23 cellular contexts compared by ENCODE assay signal in the genomic region with DNA sequence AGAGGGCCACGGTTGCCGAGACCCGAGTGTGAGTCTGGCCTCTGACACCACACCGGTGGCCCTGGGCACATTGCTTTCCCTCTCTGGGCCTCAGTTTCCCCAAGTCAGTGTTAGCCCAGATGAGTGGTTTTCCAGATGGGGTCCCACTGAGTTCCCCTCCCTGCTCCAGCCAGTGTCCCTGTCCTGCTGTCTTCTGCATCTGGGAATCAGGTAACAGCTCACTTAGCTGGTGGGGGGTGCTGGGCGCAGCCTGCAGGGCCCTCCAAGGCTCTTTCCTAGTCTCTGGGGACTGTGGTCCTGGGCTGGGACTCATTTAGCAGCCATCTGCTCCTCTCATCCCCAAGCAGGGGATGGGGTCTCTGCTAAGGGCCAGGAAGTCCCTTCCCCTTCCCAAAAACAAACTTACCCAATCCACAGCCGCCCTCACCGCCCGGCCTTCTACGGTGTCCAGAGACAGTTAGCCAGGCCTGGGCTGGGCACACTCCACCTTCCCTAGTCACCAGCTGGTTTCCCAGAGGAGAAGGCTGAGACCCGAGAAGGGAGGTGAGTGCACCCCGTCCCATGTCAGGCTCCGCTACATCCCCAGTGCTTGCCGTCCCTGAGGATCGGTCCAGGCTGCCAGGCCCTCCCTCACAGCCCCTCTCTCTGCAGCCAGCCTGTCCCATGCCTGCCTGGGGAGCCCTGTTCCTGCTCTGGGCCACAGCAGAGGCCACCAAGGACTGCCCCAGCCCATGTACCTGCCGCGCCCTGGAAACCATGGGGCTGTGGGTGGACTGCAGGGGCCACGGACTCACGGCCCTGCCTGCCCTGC. TPM values are rescaled to one million over a fixed set of nuclear protein-coding genes. Genes with fewer than 3 reads are reported as not detected.
DNase-seq lines count a peak whose midpoint lies in the region; ATAC-seq and TF ChIP-seq lines count a peak whose summit lies in the region.
"Had no signal": no experiment of that assay in that cellular context is flagged by ENCODE, and none has a peak within 500 bp of the region (broad histone marks: within the 10 kb centered on the region; RNA-seq: fewer than 3 reads in every experiment).

No MANE protein-coding gene starts in this region.

- H3K4me2 ChIP-seq in trophoblast cell (ENCODE audit: low read length) = no peak overlapping the region

- H3K27ac ChIP-seq in lower lobe of right lung (no peak overlapping the region), gastroesophageal sphincter (no peak overlapping the region), trophoblast cell (ENCODE audit: low read depth, low read length) (no peak overlapping the region)

- no peak overlapping the region for H2AK5ac ChIP-seq in trophoblast cell (ENCODE audit: low read length)

- no peak overlapping the region for H3K4ac ChIP-seq in trophoblast cell (ENCODE audit: low read depth, low read length)

- no peak overlapping the region for H3K23ac ChIP-seq in trophoblast cell (ENCODE audit: low read length)

- H3K79me1 ChIP-seq in trophoblast cell (ENCODE audit: low read length) = no peaks in the 10 kb centered on the region

- no peak overlapping the region for H3K4me3 ChIP-seq in lower lobe of right lung
- no peak overlapping the region for H3K4me3 ChIP-seq in gastroesophageal sphincter
- H3K4me3 ChIP-seq in trophoblast cell (ENCODE audit: low read depth, low read length) = no peak overlapping the region
- H3K4me3 ChIP-seq: K562, MG63 had no signal

- no peak overlapping the region for H4K12ac ChIP-seq in trophoblast cell (ENCODE audit: low read depth, low read length)

- no peak overlapping the region for H3K18ac ChIP-seq in trophoblast cell (ENCODE audit: low read length)

- no peak for ATAC-seq in lower lobe of right lung
- no peak for ATAC-seq in gastroesophageal sphincter
- no peak for ATAC-seq in HG03175 (IDR thresholded peaks at IDR 0.05; ENCODE audit: unreplicated experiment)

- H2BK12ac ChIP-seq in trophoblast cell (ENCODE audit: low read length) = no peak overlapping the region

- H4K8ac ChIP-seq in trophoblast cell (ENCODE audit: low read depth, low read length) = no peak overlapping the region

- intact Hi-C loops in lower lobe of right lung (cut with DNase I) = no loop called here

- DNase-seq in NCI-H82 (lab: John Stamatoyannopoulos, UW) (peak; percentile 17), NCI-H82 treated with DMSO at 0.1 percent for 48 hours (lab: John Stamatoyannopoulos, UW; ENCODE audit: unreplicated experiment) (no peak), NCI-H2171 (lab: John Stamatoyannopoulos, UW) (peak; percentile 58), lower lobe of right lung (peak; percentile 34), UCSD-AML1 (lab: John Stamatoyannopoulos, UW; ENCODE audit: unreplicated experiment) (no peak), trophoblast cell (no peak)
- DNase-seq: 8988T, AML-193, DMS79 treated with DMSO at 0.1 percent for 48 hours, HCEC 1CT, MG63, NCI-H1417, NCI-H1694 treated with DMSO at 0.1 percent for 48 hours, NCI-H2081 treated with DMSO at 0.1 percent for 48 hours, NCI-H345, NCI-H774, OCI-M1, SHP77 had no signal

- no peak for TF ChIP-seq POLR2A in gastroesophageal sphincter (IDR thresholded peaks at IDR 0.05)

- no peak for TF ChIP-seq EP300 in gastroesophageal sphincter (IDR thresholded peaks at IDR 0.05)

- H3K27me3 ChIP-seq in lower lobe of right lung (ENCODE audit: low read depth) = no peaks in the 10 kb centered on the region
- no peaks in the 10 kb centered on the region for H3K27me3 ChIP-seq in gastroesophageal sphincter
- no peaks in the 10 kb centered on the region for H3K27me3 ChIP-seq in trophoblast cell (ENCODE audit: insufficient read depth, low read length)
- H3K27me3 ChIP-seq: MG63 had no signal

- no peak overlapping the region for H2BK120ac ChIP-seq in trophoblast cell (ENCODE audit: insufficient read depth, low read length, poor library complexity)

- no peaks in the 10 kb centered on the region for H3K36me3 ChIP-seq in lower lobe of right lung
- no peaks in the 10 kb centered on the region for H3K36me3 ChIP-seq in gastroesophageal sphincter
- H3K36me3 ChIP-seq in trophoblast cell (ENCODE audit: control insufficient read depth in 1 of 2, insufficient read depth in 2 of 2, low read length in 2 of 2) = no peaks in the 10 kb centered on the region
- H3K36me3 ChIP-seq: MG63 had no signal

- no peak overlapping the region for H4K91ac ChIP-seq in trophoblast cell (ENCODE audit: low read depth, low read length)

- H3K9me3 ChIP-seq in lower lobe of right lung = no peaks in the 10 kb centered on the region
- no peaks in the 10 kb centered on the region for H3K9me3 ChIP-seq in gastroesophageal sphincter
- H3K9me3 ChIP-seq in trophoblast cell (ENCODE audit: insufficient read depth, low read depth, low read length) = peaks cover 2% of the 10 kb centered on the region
- H3K9me3 ChIP-seq: MG63 had no signal

- TF ChIP-seq CTCF in lower lobe of right lung (IDR thresholded peaks at IDR 0.05) (no peak), gastroesophageal sphincter (IDR thresholded peaks at IDR 0.05) (no peak)

- WGBS in gastroesophageal sphincter (ENCODE audit: low coverage in 1 of 2), 2 donors = no CpG with 5 or more reads among the region's 18 CpGs
- no CpG with 5 or more reads among the region's 18 CpGs for WGBS in trophoblast cell (ENCODE audit: extremely low coverage, insufficient coverage, insufficient read length)

- H2BK5ac ChIP-seq in trophoblast cell (ENCODE audit: low read depth, low read length, poor library complexity) = no peak overlapping the region

- H2AFZ ChIP-seq in trophoblast cell (ENCODE audit: insufficient read depth, low read length, poor library complexity) = no peak overlapping the region

- H3K9ac ChIP-seq in trophoblast cell (ENCODE audit: low read length) = no peak overlapping the region

- H3K79me2 ChIP-seq in trophoblast cell (ENCODE audit: control insufficient read depth, insufficient read depth, low read length, poor library complexity) = peaks cover 2% of the 10 kb centered on the region

- H3K4me1 ChIP-seq in lower lobe of right lung (peaks cover 5% of the 10 kb centered on the region), gastroesophageal sphincter (peaks cover 0 to 12% (median 0%) of the 10 kb centered on the region in 3 donors), trophoblast cell (ENCODE audit: control insufficient read depth in 1 of 2, insufficient read depth in 2 of 2, low read length in 2 of 2) (no peaks in the 10 kb centered on the region)

- no peak overlapping the region for H3K14ac ChIP-seq in trophoblast cell (ENCODE audit: low read length)

RNA-seq across cellular contexts. Expression of a gene that starts 0.7 kb away (rescaled TPM):
- total RNA-seq in lower lobe of right lung (2.6 TPM), gastroesophageal sphincter (not detected)
- polyA plus RNA-seq in trophoblast cell (2013) = not detected in 2 replicates
- total RNA-seq: K562, LHCN-M2, RPMI7951 had no signal
- polyA plus RNA-seq: K562 had no signal

Comparison
In these comparisons a context has a peak if more than half of its experiments do, and no peak if none do; other contexts are left out.
1. DNase-seq: peak in NCI-H82 (single experiment), NCI-H2171 (single experiment) and lower lobe of right lung (single experiment); none in NCI-H82 treated with DMSO at 0.1 percent for 48 hours (single experiment), UCSD-AML1 (single experiment) and trophoblast cell (0 of 2).